1 cellular context compared by ENCODE assay signal in genomic region chr12:114958538-114958937, GRCh38.
TF ChIP-seq lines count a peak whose summit lies in the region.

No MANE protein-coding gene starts in this region.

TF ChIP-seq in GM23338, 12 proteins besides CTCF, POLR2A, EP300 and RAD21 (continued from another document):
- no peak for TF ChIP-seq ZNF462 (CRISPR knock-in tag; IDR thresholded peaks at IDR 0.05)
- no peak for TF ChIP-seq ETS1 (IDR thresholded peaks at IDR 0.05)
- TF ChIP-seq REST (IDR thresholded peaks at IDR 0.05; ENCODE audit: unreplicated experiment) = no peak
- TF ChIP-seq JUNB (IDR thresholded peaks at IDR 0.05; ENCODE audit: unreplicated experiment) = no peak
TF ChIP-seq in GM23338: peak in this region for 0.
